1 cellular context compared by ENCODE assay signal in the genomic region with DNA sequence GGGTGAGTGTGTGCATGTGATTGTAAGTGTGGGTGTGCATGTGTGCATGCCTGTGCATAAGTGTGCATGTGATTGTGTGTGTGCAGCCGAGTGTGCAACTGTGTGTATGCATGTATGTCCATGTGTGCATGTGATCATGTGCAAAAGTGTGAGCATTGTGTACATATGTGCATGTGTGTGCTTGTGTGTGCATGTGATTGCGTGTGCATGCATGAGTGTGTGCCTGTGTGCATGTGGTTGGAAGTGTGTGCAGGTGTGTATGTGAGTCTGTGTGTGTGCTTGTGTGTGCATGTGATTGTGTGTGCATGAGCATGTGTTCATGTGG.
A peak's percentile ranks its signal among the peaks of the same experiment; 100 is the strongest.
TF ChIP-seq lines count a peak whose summit lies in the region.

No MANE protein-coding gene starts in this region.

TF ChIP-seq in HepG2, 621 proteins besides CTCF, POLR2A, EP300 and RAD21:
- TF ChIP-seq, protein P1, sequence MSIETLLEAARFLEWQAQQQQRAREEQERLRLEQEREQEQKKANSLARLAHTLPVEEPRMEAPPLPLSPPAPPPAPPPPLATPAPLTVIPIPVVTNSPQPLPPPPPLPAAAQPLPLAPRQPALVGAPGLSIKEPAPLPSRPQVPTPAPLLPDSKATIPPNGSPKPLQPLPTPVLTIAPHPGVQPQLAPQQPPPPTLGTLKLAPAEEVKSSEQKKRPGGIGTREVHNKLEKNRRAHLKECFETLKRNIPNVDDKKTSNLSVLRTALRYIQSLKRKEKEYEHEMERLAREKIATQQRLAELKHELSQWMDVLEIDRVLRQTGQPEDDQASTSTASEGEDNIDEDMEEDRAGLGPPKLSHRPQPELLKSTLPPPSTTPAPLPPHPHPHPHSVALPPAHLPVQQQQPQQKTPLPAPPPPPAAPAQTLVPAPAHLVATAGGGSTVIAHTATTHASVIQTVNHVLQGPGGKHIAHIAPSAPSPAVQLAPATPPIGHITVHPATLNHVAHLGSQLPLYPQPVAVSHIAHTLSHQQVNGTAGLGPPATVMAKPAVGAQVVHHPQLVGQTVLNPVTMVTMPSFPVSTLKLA (IDR thresholded peaks at IDR 0.05) = peak; percentile 92
- TF ChIP-seq DPF2 (CRISPR knock-in tag; IDR thresholded peaks at IDR 0.05; ENCODE audit: borderline replicate concordance, low read depth) = no peak
